In genomic region chr22:27959335-27960090, GRCh38 we compare ENCODE assay signal across 1 cellular context.
TF ChIP-seq lines count a peak whose summit lies in the region.

No MANE protein-coding gene starts in this region.

TF ChIP-seq in GM23338, 12 proteins besides CTCF, POLR2A, EP300 and RAD21 (continued from another document):
- no peak for TF ChIP-seq REST (IDR thresholded peaks at IDR 0.05; ENCODE audit: unreplicated experiment)
- TF ChIP-seq JUNB (IDR thresholded peaks at IDR 0.05; ENCODE audit: unreplicated experiment): no peak
- no peak for TF ChIP-seq POLR2AphosphoS5 (IDR thresholded peaks at IDR 0.05; ENCODE audit: low read depth)
- TF ChIP-seq ETS1 (IDR thresholded peaks at IDR 0.05): no peak
- TF ChIP-seq NANOG (IDR thresholded peaks at IDR 0.05; ENCODE audit: borderline replicate concordance): no peak
- TF ChIP-seq CREB1 (CRISPR knock-in tag; IDR thresholded peaks at IDR 0.05; ENCODE audit: low read depth): no peak
